8 cellular contexts compared by ENCODE assay signal in the genomic region with DNA sequence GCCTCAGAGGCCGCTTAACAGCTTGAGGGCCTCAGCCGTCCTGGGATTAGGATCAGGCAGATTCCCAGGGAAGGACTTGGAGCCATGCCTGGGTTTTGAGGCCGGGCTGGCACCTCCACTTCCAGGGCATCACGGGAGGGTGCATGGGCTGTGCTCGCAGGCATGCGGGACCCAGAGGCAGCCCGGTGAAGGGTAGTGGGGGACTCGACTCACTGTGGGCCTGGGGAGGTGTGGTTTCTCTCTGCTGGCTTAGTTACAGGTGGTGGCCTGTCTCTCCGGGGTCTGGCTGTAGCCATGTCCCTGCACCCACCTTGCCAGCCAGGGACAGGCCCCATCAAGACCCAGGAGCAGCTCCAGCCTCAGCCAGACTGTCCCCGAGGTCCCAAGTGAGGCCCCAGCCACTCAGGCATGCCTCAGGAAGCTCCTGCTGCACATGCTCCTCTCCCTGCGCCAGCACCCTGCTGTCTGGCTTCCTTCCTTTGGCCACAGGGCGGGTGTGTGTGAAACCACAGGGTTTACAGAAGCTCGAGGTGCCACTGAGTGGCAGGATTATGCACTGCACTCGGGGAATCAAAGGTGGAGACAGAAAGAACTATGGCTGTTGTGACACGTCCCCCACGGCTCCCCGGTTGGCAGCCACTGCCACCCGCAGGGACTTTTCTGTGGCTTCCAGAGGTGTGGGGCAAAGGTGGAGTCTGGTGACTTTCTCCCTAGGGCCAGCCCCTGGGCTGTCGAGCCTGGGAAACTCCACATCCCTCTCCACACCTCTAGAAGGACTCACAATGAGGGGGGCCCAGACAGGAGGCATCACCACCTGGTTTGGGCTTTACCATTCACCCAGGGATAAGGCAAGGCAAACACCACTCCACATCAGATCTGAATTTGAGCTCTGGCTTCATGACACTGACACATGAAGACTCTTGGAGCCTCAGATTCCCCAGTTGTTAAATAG. TPM values are rescaled to one million over a fixed set of nuclear protein-coding genes. Genes with fewer than 3 reads are reported as not detected.
A peak's percentile ranks its signal among the peaks of the same experiment; 100 is the strongest.
DNase-seq lines count a peak whose midpoint lies in the region; ATAC-seq and TF ChIP-seq lines count a peak whose summit lies in the region.

No MANE protein-coding gene starts in this region.

- peak; percentile 73 for TF ChIP-seq CTCF in GM12865 (IDR thresholded peaks at IDR 0.05; ENCODE audit: insufficient read depth, low read depth, low read length, missing control alignments)
- TF ChIP-seq CTCF in progenitor cell of endocrine pancreas (IDR thresholded peaks at IDR 0.05; ENCODE audit: unreplicated experiment) = peak; percentile 74
- TF ChIP-seq CTCF in uterus (IDR thresholded peaks at IDR 0.05) = peak; percentile 27 to 88 (median 58)

- ATAC-seq in HG02610 (IDR thresholded peaks at IDR 0.05; ENCODE audit: unreplicated experiment) = peak; percentile 92

- no peaks in the 10 kb centered on the region for H3K36me3 Mint-ChIP-seq in activated naive CD4-positive, alpha-beta T cell treated with anti-CD3 and anti-CD28 coated beads, Interleukin-2, amount 50 U/mL, for 24 hours
- no peaks in the 10 kb centered on the region for H3K36me3 Mint-ChIP-seq in progenitor cell of endocrine pancreas (ENCODE audit: insufficient read depth)

- DNase-seq in GM12865 (ENCODE audit: low read depth) (peak; percentile 78), NCI-H1105 (lab: John Stamatoyannopoulos, UW) (peak; percentile 59), SKM-1 treated with dmso at 0.1 percent for 144 hours (lab: John Stamatoyannopoulos, UW; ENCODE audit: unreplicated experiment) (peak; percentile 79), head of caudate nucleus (peak; percentile 39 to 94 (median 80)), progenitor cell of endocrine pancreas (ENCODE audit: low spot score, unreplicated experiment) (peak; percentile 51), uterus (peak; percentile 36 to 38)

- H3K4me1 Mint-ChIP-seq in activated naive CD4-positive, alpha-beta T cell treated with anti-CD3 and anti-CD28 coated beads, Interleukin-2, amount 50 U/mL, for 24 hours = peaks cover 15% of the 10 kb centered on the region
- peaks cover 8% of the 10 kb centered on the region for H3K4me1 Mint-ChIP-seq in progenitor cell of endocrine pancreas (ENCODE audit: low read depth)

- no peaks in the 10 kb centered on the region for H3K27me3 Mint-ChIP-seq in activated naive CD4-positive, alpha-beta T cell treated with anti-CD3 and anti-CD28 coated beads, Interleukin-2, amount 50 U/mL, for 24 hours
- H3K27me3 Mint-ChIP-seq in progenitor cell of endocrine pancreas = peaks cover 45% of the 10 kb centered on the region

- H3K36me3 ChIP-seq in uterus = no peaks in the 10 kb centered on the region

- H3K27me3 ChIP-seq in uterus = no peaks in the 10 kb centered on the region

- no peaks in the 10 kb centered on the region for H3K9me3 Mint-ChIP-seq in activated naive CD4-positive, alpha-beta T cell treated with anti-CD3 and anti-CD28 coated beads, Interleukin-2, amount 50 U/mL, for 24 hours
- no peaks in the 10 kb centered on the region for H3K9me3 Mint-ChIP-seq in progenitor cell of endocrine pancreas (ENCODE audit: low read depth)

- peak overlapping the region; percentile 7 for H3K4me3 Mint-ChIP-seq in activated naive CD4-positive, alpha-beta T cell treated with anti-CD3 and anti-CD28 coated beads, Interleukin-2, amount 50 U/mL, for 24 hours
- no peak overlapping the region for H3K4me3 Mint-ChIP-seq in progenitor cell of endocrine pancreas (ENCODE audit: low read depth)

- peak overlapping the region; percentile 41 for H3K27ac Mint-ChIP-seq in activated naive CD4-positive, alpha-beta T cell treated with anti-CD3 and anti-CD28 coated beads, Interleukin-2, amount 50 U/mL, for 24 hours
- peak overlapping the region; percentile 37 for H3K27ac Mint-ChIP-seq in progenitor cell of endocrine pancreas

- intact Hi-C loops in head of caudate nucleus (cut with DNase I) = loop anchor here (5.0 kb wide), 1 partner anchor 77 kb away; no protein-coding TSS in a partner anchor
- intact Hi-C loops in uterus (cut with DNase I; ENCODE audit: low total_unique reads) = no loop called here

- no peaks in the 10 kb centered on the region for H3K4me1 ChIP-seq in uterus

- no peaks in the 10 kb centered on the region for H3K9me3 ChIP-seq in uterus

- H3K4me3 ChIP-seq in GM12865 (ENCODE audit: low read depth, low read length) (no peak overlapping the region), uterus (no peak overlapping the region)

- H3K27ac ChIP-seq in uterus = no peak overlapping the region

- TF ChIP-seq POLR2A in uterus (IDR thresholded peaks at IDR 0.05) = no peak

RNA-seq across cellular contexts. Expression of a gene that starts 19.7 kb away (rescaled TPM):
- total RNA-seq in progenitor cell of endocrine pancreas (1.1 and 1.4 TPM in 2 replicates), uterus (1 to 10 TPM in 1 of 4 donors, under 1 TPM in 1, not detected in 2; 0.09 to 3.1 TPM)
